ENCODE assay signal across 16 cellular contexts in genomic region chr16:17330019-17330570, GRCh38.
DNase-seq lines count a peak whose midpoint lies in the region; ATAC-seq and TF ChIP-seq lines count a peak whose summit lies in the region.
"Had no signal": no experiment of that assay in that cellular context is flagged by ENCODE, and none has a peak within 500 bp of the region (broad histone marks: within the 10 kb centered on the region; RNA-seq: fewer than 3 reads in every experiment).

No MANE protein-coding gene starts in this region.

- no peak overlapping the region for H3K4me2 ChIP-seq in SK-N-SH
- H3K4me2 ChIP-seq: A549, PC-9 had no signal

- TF ChIP-seq EP300 in SK-N-SH (IDR thresholded peaks at IDR 0.05; ENCODE audit: borderline replicate concordance in 1 of 2, low read depth in 1 of 2, low read length in 1 of 2), result no peak

- H3K4me1 ChIP-seq in SK-N-SH (ENCODE audit: control insufficient read depth in 1 of 2, insufficient read depth in 2 of 2, low read depth in 1 of 2, low read length in 1 of 2) (peaks cover 0 to 28% of the 10 kb centered on the region in 2 experiments; a peak in 2 of 4 replicates), ascending aorta (peaks cover 2 to 33% of the 10 kb centered on the region in 2 donors), mucosa of descending colon (ENCODE audit: low read depth) (peaks cover 6% of the 10 kb centered on the region), thoracic aorta (ENCODE audit: control insufficient read depth in 1 of 2, low read depth in 2 of 2) (peaks cover 4 to 65% of the 10 kb centered on the region in 2 donors)
- H3K4me1 ChIP-seq: A549 had no signal

- intact Hi-C loops in ascending aorta (cut with DNase I) (loop anchor here (2.0 to 10.0 kb wide), 2 partner anchors 141 to 1465 kb away; partner anchors contain the start of genes RPS15A and XYLT1), mucosa of descending colon (cut with DNase I, micrococcal nuclease) (no loop called here), Calu3 (cut with micrococcal nuclease; ENCODE audit: unreplicated experiment) (no loop called here)

- H3K9ac ChIP-seq in SK-N-SH, result no peak overlapping the region
- H3K9ac ChIP-seq: GM23248 had no signal

- no peak for ATAC-seq in SK-N-SH treated with all-trans-retinoic acid at 6 μM for 48 hours
- peak; percentile 63 for ATAC-seq in mucosa of descending colon
- no peak for ATAC-seq in thoracic aorta (ENCODE audit: insufficient number of reproducible peaks, low FRiP score, low read depth)
- ATAC-seq in HG02973 (IDR thresholded peaks at IDR 0.05; ENCODE audit: unreplicated experiment), result no peak
- no peak for ATAC-seq in HG03159 (IDR thresholded peaks at IDR 0.05; ENCODE audit: unreplicated experiment)
- ATAC-seq: A549 had no signal

- H2AFZ ChIP-seq in SK-N-SH (ENCODE audit: low read depth), result no peak overlapping the region
- H2AFZ ChIP-seq: GM23248, PC-9 had no signal

- peak overlapping the region in 1 of 2 experiments; percentile 84; a peak in 2 of 4 replicates for H3K27ac ChIP-seq in SK-N-SH (ENCODE audit: low read depth in 2 of 2, low read length in 1 of 2)
- H3K27ac ChIP-seq in ascending aorta, result peak overlapping the region; percentile 69 to 81
- peak overlapping the region; percentile 27 to 64 for H3K27ac ChIP-seq in thoracic aorta
- H3K27ac ChIP-seq: A549, C4-2B, PC-9 had no signal

- no peak overlapping the region for H3K4me3 ChIP-seq in SK-N-SH (ENCODE audit: low read depth in 2 of 2, low read length in 1 of 2)
- no peak overlapping the region for H3K4me3 ChIP-seq in ascending aorta
- no peak overlapping the region for H3K4me3 ChIP-seq in mucosa of descending colon
- no peak overlapping the region for H3K4me3 ChIP-seq in thoracic aorta
- H3K4me3 ChIP-seq: A549, GM23248, PC-9 had no signal

- TF ChIP-seq CTCF in SK-N-SH (IDR thresholded peaks at IDR 0.05) (no peak), ascending aorta (IDR thresholded peaks at IDR 0.05) (no peak), mucosa of descending colon (IDR thresholded peaks at IDR 0.05) (no peak), thoracic aorta (IDR thresholded peaks at IDR 0.05) (no peak), Calu3 (IDR thresholded peaks at IDR 0.05; ENCODE audit: unreplicated experiment) (no peak)

- H3K9me3 Mint-ChIP-seq in Calu3 (ENCODE audit: low read depth, unreplicated experiment), result no peaks in the 10 kb centered on the region

- H3K27ac Mint-ChIP-seq in Calu3 (ENCODE audit: unreplicated experiment), result no peak overlapping the region

- DNase-seq in SK-N-SH, result no peak
- DNase-seq in ascending aorta (ENCODE audit: low spot score in 2 of 2), result no peak
- no peak for DNase-seq in mucosa of descending colon
- DNase-seq in thoracic aorta (ENCODE audit: low spot score), result no peak
- DNase-seq in Calu3, result no peak
- DNase-seq: DMS79, GM23248, NCI-H1417 treated with DMSO at 0.1 percent for 48 hours, NCI-H2107, NCI-H748 treated with DMSO at 0.1 percent for 48 hours, PC-9 had no signal

- no peaks in the 10 kb centered on the region for H3K27me3 Mint-ChIP-seq in Calu3 (ENCODE audit: unreplicated experiment)

- no TSS peak for BruUV-seq in Calu3 (replicated peaks; lab: Mats Ljungman, UMichigan)

- H3K27me3 ChIP-seq in SK-N-SH (ENCODE audit: insufficient read depth) (no peaks in the 10 kb centered on the region), ascending aorta (no peaks in the 10 kb centered on the region), thoracic aorta (replicated peaks; ENCODE audit: insufficient read depth) (no peaks in the 10 kb centered on the region)

- no peak for TF ChIP-seq RAD21 in SK-N-SH (IDR thresholded peaks at IDR 0.05; ENCODE audit: low read length)

- H3K9me3 ChIP-seq in SK-N-SH (no peaks in the 10 kb centered on the region), ascending aorta (no peaks in the 10 kb centered on the region), mucosa of descending colon (no peaks in the 10 kb centered on the region), thoracic aorta (no peaks in the 10 kb centered on the region)
- H3K9me3 ChIP-seq: A549 had no signal

- no peaks in the 10 kb centered on the region for H3K9me2 ChIP-seq in SK-N-SH

- CTCF ChIA-PET in SK-N-SH (lab: Yijun Ruan, JAX) (interaction anchor here (0.7 to 1.6 kb wide), 2 partner anchors 137 to 139 kb away, joined by 3 to 6 read pairs; no protein-coding TSS in a partner anchor), Calu3 (lab: Charles Lee) (no interaction called here)

- POLR2A ChIA-PET in SK-N-SH (lab: Yijun Ruan, JAX), result no interaction called here

- no peaks in the 10 kb centered on the region for H3K4me1 Mint-ChIP-seq in Calu3 (ENCODE audit: low read depth, unreplicated experiment)

- 97% methylated on average over 5 of the region's 5 CpGs for WGBS in SK-N-SH (ENCODE audit: low lambda C conversion rate)

- H3K79me2 ChIP-seq in SK-N-SH (ENCODE audit: insufficient read depth), result peaks cover 98% of the 10 kb centered on the region

- peaks cover 95% of the 10 kb centered on the region for H4K20me1 ChIP-seq in SK-N-SH (ENCODE audit: insufficient read depth)

- H3F3A ChIP-seq in SK-N-SH (replicated peaks; ENCODE audit: insufficient read depth), result peaks cover 15% of the 10 kb centered on the region

- H3K4me3 Mint-ChIP-seq in Calu3 (ENCODE audit: low read depth, unreplicated experiment), result no peak overlapping the region

- peaks cover 0 to 6% of the 10 kb centered on the region in 2 experiments for H3K36me3 ChIP-seq in SK-N-SH (replicated peaks in 1 of 2; ENCODE audit: control insufficient read depth in 1 of 2, insufficient read depth in 2 of 2, low read length in 1 of 2)
- H3K36me3 ChIP-seq in ascending aorta, result no peaks in the 10 kb centered on the region
- no peaks in the 10 kb centered on the region for H3K36me3 ChIP-seq in mucosa of descending colon (ENCODE audit: low read depth)
- no peaks in the 10 kb centered on the region for H3K36me3 ChIP-seq in thoracic aorta

- peaks cover 5% of the 10 kb centered on the region for H3K36me3 Mint-ChIP-seq in Calu3 (ENCODE audit: insufficient read depth, unreplicated experiment)

TF ChIP-seq in SK-N-SH, 30 proteins besides CTCF, POLR2A, EP300 and RAD21:
- TF ChIP-seq USF1 (IDR thresholded peaks at IDR 0.05; ENCODE audit: borderline replicate concordance, low read depth), result no peak
- peak; percentile 64; the same call in 1 of the 2 replicates for TF ChIP-seq MXI1 (IDR thresholded peaks at IDR 0.05; ENCODE audit: low read depth, low read length)

TF ChIP-seq in SK-N-SH treated with all-trans-retinoic acid at 6 μM for 48 hours, 23 proteins besides CTCF, POLR2A, EP300 and RAD21:
- TF ChIP-seq RARB (CRISPR knock-in tag; IDR thresholded peaks at IDR 0.05), result no peak
- TF ChIP-seq SNAI2 (CRISPR knock-in tag; IDR thresholded peaks at IDR 0.05), result no peak
- TF ChIP-seq PPARA (CRISPR knock-in tag; IDR thresholded peaks at IDR 0.05; ENCODE audit: borderline replicate concordance), result no peak
- TF ChIP-seq ZNF70 (CRISPR knock-in tag; IDR thresholded peaks at IDR 0.05), result no peak
